Comparison of ENCODE assay signal across 21 cellular contexts in the genomic region with DNA sequence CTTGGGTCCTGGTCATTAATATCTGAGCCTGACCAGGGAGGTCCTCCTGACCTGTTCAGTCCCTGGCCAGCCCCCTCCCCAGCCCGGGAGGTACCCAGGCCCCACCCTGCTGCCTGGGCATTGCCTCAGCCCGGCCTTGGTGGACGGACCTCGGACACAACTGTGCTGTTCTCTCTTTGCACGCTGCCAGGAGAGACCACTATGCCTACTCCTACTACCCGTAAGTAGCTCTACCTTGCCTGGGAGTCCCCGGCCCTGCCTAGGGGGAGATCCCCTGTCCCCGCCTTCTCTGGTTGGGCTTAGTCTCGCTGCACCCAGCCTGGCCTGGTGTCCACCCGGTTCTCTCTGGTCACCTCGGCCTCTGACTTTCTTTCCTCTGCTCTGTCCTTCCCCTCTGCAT. TPM values are rescaled to one million over a fixed set of nuclear protein-coding genes. Genes with fewer than 3 reads are reported as not detected.
"Had no signal": no experiment of that assay in that cellular context is flagged by ENCODE, and none has a peak within 500 bp of the region (broad histone marks: within the 10 kb centered on the region; RNA-seq: fewer than 3 reads in every experiment).

No MANE protein-coding gene starts in this region.

- H3K4me1 ChIP-seq: colonic mucosa, transverse colon had no signal

- H3K9me3 ChIP-seq: colonic mucosa, esophagus squamous epithelium, gastroesophageal sphincter, mucosa of descending colon, ovary, stomach, thoracic aorta, transverse colon had no signal

- H3K36me3 ChIP-seq: colonic mucosa, ovary, transverse colon had no signal

- H3K4me3 ChIP-seq: colonic mucosa, esophagus squamous epithelium, gastroesophageal sphincter, mucosa of descending colon, ovary, stomach, thoracic aorta, transverse colon had no signal

- H3K27me3 ChIP-seq: colonic mucosa, esophagus squamous epithelium, gastroesophageal sphincter, ovary, stomach, transverse colon had no signal

- DNase-seq: cerebellar nuclear complex; colonic mucosa; dermis blood vessel endothelial cell; esophagus squamous epithelium; foreskin fibroblast; head of caudate nucleus; hippocampal formation; kidney glomerular epithelial cell; mammary epithelial cell; mucosa of descending colon; naive thymus-derived CD8-positive, alpha-beta T cell; ovary; stimulated activated CD4-positive, alpha-beta T cell treated with anti-CD3 and anti-CD28 coated beads, Interleukin-4, amount 100 ng/mL, for 1 hour; stimulated activated CD8-positive, alpha-beta memory T cell treated with anti-CD3 and anti-CD28 coated beads, Interleukin-4, amount 100 ng/mL, for 48 hours; stimulated activated naive B cell treated with anti-CD40 and anti-IgM and Interleukin-4, amounts not matched to agents 10 μg/mL and 1 μg/mL and 100 μg/mL, for 72 hours; stomach; substantia nigra; transverse colon had no signal

- ATAC-seq: gastroesophageal sphincter; mucosa of descending colon; naive thymus-derived CD8-positive, alpha-beta T cell; right cardiac atrium; stimulated activated naive B cell treated with anti-CD40 and anti-IgM and Interleukin-4, amounts not matched to agents 10 μg/mL and 1 μg/mL and 100 μg/mL, for 72 hours had no signal

- H3K27ac ChIP-seq: colonic mucosa, esophagus squamous epithelium, gastroesophageal sphincter, ovary, stomach, thoracic aorta, transverse colon had no signal

RNA-seq across cellular contexts. Expression of a gene that starts 53.2 kb away (rescaled TPM):
- total RNA-seq: naive thymus-derived CD8-positive, alpha-beta T cell had no signal
